Comparison of ENCODE assay signal across 26 cellular contexts in the genomic region with DNA sequence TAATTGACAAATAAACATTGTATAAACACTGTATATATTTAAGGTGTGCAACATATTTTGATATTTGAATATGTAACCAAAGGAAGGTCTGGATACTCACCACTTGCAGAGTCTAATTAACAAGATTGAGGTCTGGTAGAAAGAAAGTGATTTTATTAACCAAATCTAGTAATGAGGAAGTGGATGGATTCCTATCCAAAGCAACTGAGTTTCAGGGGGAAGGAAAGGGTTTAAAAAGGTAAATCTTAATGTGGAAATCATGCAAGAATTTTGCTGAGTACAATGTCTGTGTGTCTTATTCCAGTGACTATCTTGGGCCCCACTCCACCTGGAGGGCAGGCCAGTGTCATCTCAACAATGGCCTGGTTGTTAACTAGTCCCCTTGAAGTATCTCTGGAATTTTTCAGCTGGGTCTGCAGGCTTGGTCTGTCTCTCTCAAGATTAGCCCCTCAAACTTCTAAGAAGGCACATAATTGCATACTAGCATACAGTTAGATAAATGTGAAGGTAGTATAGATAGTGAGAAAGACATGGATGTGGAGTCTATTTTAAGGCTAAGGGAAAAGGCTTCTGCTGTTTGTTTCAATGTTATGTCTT.
"Had no signal": no experiment of that assay in that cellular context is flagged by ENCODE, and none has a peak within 500 bp of the region (broad histone marks: within the 10 kb centered on the region; RNA-seq: fewer than 3 reads in every experiment).

No MANE protein-coding gene starts in this region.

- FAIRE-seq: endometrium, keratinocyte, urothelium cell line had no signal

- DNase-seq: activated CD4-positive, alpha-beta T cell treated with anti-CD3 and anti-CD28 coated beads, Interleukin-2, amount 10 ng/mL, durations not matched to agents 24 days and 14 days; activated CD4-positive, CD25-positive, alpha-beta regulatory T cell treated with anti-CD3 and anti-CD28 coated beads, Interleukin-2, amount 50 U/mL, for 72 hours; activated CD8-positive, alpha-beta T cell treated with anti-CD3 and anti-CD28 coated beads for 36 hours; activated gamma-delta T cell treated with Interleukin-2 at 50 U/mL for 16 hours; activated naive CD4-positive, alpha-beta T cell treated with anti-CD3 and anti-CD28 coated beads, Interleukin-2, amount 50 U/mL, for 16 hours; activated T-cell treated with anti-CD3 and anti-CD28 coated beads, Interleukin-2, amount 50 U/mL, for 4 hours; amniotic stem cell; effector CD4-positive, alpha-beta T cell; esophagus squamous epithelium; foreskin melanocyte; left cardiac atrium; mammary epithelial cell; naive thymus-derived CD8-positive, alpha-beta T cell; posterior cingulate gyrus; right cardiac atrium; spleen; stimulated activated naive CD4-positive, alpha-beta T cell treated with Interleukin-2 at 50 U/mL for 16 hours; T-helper 9 cell; testis; transverse colon; WERI-Rb-1 had no signal

- H3K27me3 ChIP-seq: esophagus squamous epithelium, spleen, testis, transverse colon had no signal

- H3K9me3 ChIP-seq: esophagus squamous epithelium, spleen, testis, transverse colon had no signal

- ATAC-seq: activated CD8-positive, alpha-beta T cell treated with anti-CD3 and anti-CD28 coated beads for 36 hours; activated T-cell treated with anti-CD3 and anti-CD28 coated beads, Interleukin-2, amount 50 U/mL, for 4 hours; activated T-helper 17 cell treated with anti-CD3 and anti-CD28 coated beads, Interleukin-2, amount 50 U/mL, for 72 hours; left cardiac atrium; naive thymus-derived CD8-positive, alpha-beta T cell; right cardiac atrium had no signal

- H3K4me1 ChIP-seq: esophagus squamous epithelium, spleen, testis, transverse colon had no signal

- H3K27ac ChIP-seq: epithelial cell of prostate, esophagus squamous epithelium, spleen, testis, transverse colon, WERI-Rb-1 had no signal

- H3K4me3 ChIP-seq: esophagus squamous epithelium, spleen, testis, transverse colon had no signal

- H3K36me3 ChIP-seq: esophagus squamous epithelium, spleen, transverse colon, WERI-Rb-1 had no signal
